In genomic region chr1:74246266-74246665, GRCh38 we compare ENCODE assay signal across 30 cellular contexts. TPM values are rescaled to one million over a fixed set of nuclear protein-coding genes. Genes with fewer than 3 reads are reported as not detected.
DNase-seq lines count a peak whose midpoint lies in the region; ATAC-seq and TF ChIP-seq lines count a peak whose summit lies in the region.
"Had no signal": no experiment of that assay in that cellular context is flagged by ENCODE, and none has a peak within 500 bp of the region (broad histone marks: within the 10 kb centered on the region; RNA-seq: fewer than 3 reads in every experiment).

No MANE protein-coding gene starts in this region.

- RAD21 ChIA-PET in HCT116 (lab: Charles Lee; ENCODE audit: low non-redundant PET in 1 of 2, low total read pairs in 2 of 2, uncharacterized antibody in 2 of 2, unreplicated experiment in 2 of 2) = no interaction called here

- peaks cover 38% of the 10 kb centered on the region for H3K4me1 Mint-ChIP-seq in neural crest cell
- H3K4me1 Mint-ChIP-seq: activated CD4-positive, alpha-beta T cell treated with anti-CD3 and anti-CD28 coated beads, Interleukin-2, amount 10 ng/mL, durations not matched to agents 24 days and 14 days; IgD-negative memory B cell; stimulated activated memory B cell treated with anti-CD40 and anti-IgM and Interleukin-4, amounts not matched to agents 10 μg/mL and 1 μg/mL and 100 μg/mL, for 72 hours had no signal

- POLR2A ChIA-PET in HCT116 (lab: Charles Lee) = no interaction called here
- POLR2A ChIA-PET in PC-3 (lab: Charles Lee; ENCODE audit: unreplicated experiment) = no interaction called here

- H3K9me3 Mint-ChIP-seq in neural crest cell = peaks cover 3% of the 10 kb centered on the region
- H3K9me3 Mint-ChIP-seq: activated CD4-positive, alpha-beta T cell treated with anti-CD3 and anti-CD28 coated beads, Interleukin-2, amount 10 ng/mL, durations not matched to agents 24 days and 14 days; activated T-cell treated with anti-CD3 and anti-CD28 coated beads, Interleukin-2, amount 50 U/mL, for 24 hours; IgD-negative memory B cell; stimulated activated memory B cell treated with anti-CD40 and anti-IgM and Interleukin-4, amounts not matched to agents 10 μg/mL and 1 μg/mL and 100 μg/mL, for 72 hours had no signal

- no peak for TF ChIP-seq POLR2A in HCT116 (IDR thresholded peaks at IDR 0.05; ENCODE audit: borderline replicate concordance, extremely low read depth, insufficient read depth, insufficient read length)

- H3K27ac ChIP-seq in HCT116 (ENCODE audit: low read depth, low read length) (no peak overlapping the region), PC-3 (ENCODE audit: low read length) (no peak overlapping the region)
- H3K27ac ChIP-seq: BLaER1, breast epithelium, colonic mucosa, pancreas, spleen, VCaP had no signal

- H3K9ac ChIP-seq in HCT116 (ENCODE audit: low read length) (no peak overlapping the region), PC-3 (ENCODE audit: low read length) (no peak overlapping the region)
- H3K9ac ChIP-seq: BLaER1 had no signal

- H3K9me3 ChIP-seq in HCT116 (ENCODE audit: control insufficient read depth in 1 of 2, insufficient read depth in 1 of 2, low read depth in 1 of 2, low read length in 2 of 2) (no peaks in the 10 kb centered on the region), PC-3 (ENCODE audit: low read length) (no peaks in the 10 kb centered on the region)
- H3K9me3 ChIP-seq: breast epithelium, colonic mucosa, pancreas had no signal

- no peaks in the 10 kb centered on the region for H3F3A ChIP-seq in PC-3 (ENCODE audit: low read length, unreplicated experiment)

- TF ChIP-seq CTCF in HCT116 (IDR thresholded peaks at IDR 0.05 in 2 of 3, conservative IDR thresholded peaks at IDR 0.05 in 1 of 3; ENCODE audit: borderline replicate concordance in 1 of 3, insufficient read depth in 1 of 3, low read depth in 2 of 3, low read length in 2 of 3) (no peak), PC-3 (conservative IDR thresholded peaks at IDR 0.05; ENCODE audit: low read depth, low read length) (no peak), neural crest cell (conservative IDR thresholded peaks at IDR 0.05) (no peak)

- DNase-seq in HCT116 (ENCODE audit: low read depth, low spot score) = peak; percentile 3
- no peak for DNase-seq in PC-3
- DNase-seq in hepatic stellate cell (ENCODE audit: low spot score) = peak; percentile 16
- no peak for DNase-seq in neural crest cell (ENCODE audit: low read depth, low spot score)
- no peak for DNase-seq in activated gamma-delta T cell (lab: John Stamatoyannopoulos, UW)
- DNase-seq: activated CD4-positive, alpha-beta T cell treated with anti-CD3 and anti-CD28 coated beads, Interleukin-2, amount 10 ng/mL, durations not matched to agents 24 days and 14 days; activated gamma-delta T cell treated with Interleukin-2 at 50 U/mL for 16 hours; activated T-cell treated with anti-CD3 and anti-CD28 coated beads, Interleukin-2, amount 50 U/mL, for 24 hours; colonic mucosa; effector CD8-positive, alpha-beta T cell; erythroblast; GF-D8; HCEC 1CT; NCI-H1092; NCI-H187 treated with DMSO at 0.1 percent for 48 hours; NCI-H524 treated with DMSO at 0.1 percent for 48 hours; right cardiac atrium; Right ventricle myocardium superior had no signal

- TF ChIP-seq RAD21 in HCT116 (IDR thresholded peaks at IDR 0.05; ENCODE audit: low read depth) = no peak

- H3K79me2 ChIP-seq in HCT116 (ENCODE audit: insufficient read depth, low read length) (no peaks in the 10 kb centered on the region), PC-3 (ENCODE audit: low read length) (no peaks in the 10 kb centered on the region)

- H3K4me3 ChIP-seq in HCT116 (replicated peaks in 1 of 2; ENCODE audit: low read depth in 1 of 2, low read length in 2 of 2) (no peak overlapping the region), PC-3 (ENCODE audit: low read length) (no peak overlapping the region)
- H3K4me3 ChIP-seq: BLaER1, breast epithelium, colonic mucosa, pancreas, spleen had no signal

- H3K27me3 ChIP-seq in HCT116 (ENCODE audit: insufficient read depth, low read length) (no peaks in the 10 kb centered on the region), PC-3 (ENCODE audit: low read length) (peaks cover 6% of the 10 kb centered on the region; the same call in 1 of the 2 replicates)
- H3K27me3 ChIP-seq: BLaER1, breast epithelium, colonic mucosa, pancreas, spleen had no signal

- H3K4me2 ChIP-seq in HCT116 (ENCODE audit: low read length) (no peak overlapping the region), PC-3 (ENCODE audit: low read length) (no peak overlapping the region)
- H3K4me2 ChIP-seq: BLaER1 had no signal

- CTCF ChIA-PET in HCT116 (lab: Charles Lee) = no interaction called here
- CTCF ChIA-PET in PC-3 (lab: Charles Lee) = no interaction called here

- peak overlapping the region; percentile 82 for H3K27ac Mint-ChIP-seq in neural crest cell (ENCODE audit: unreplicated experiment)
- H3K27ac Mint-ChIP-seq: activated CD4-positive, alpha-beta T cell treated with anti-CD3 and anti-CD28 coated beads, Interleukin-2, amount 10 ng/mL, durations not matched to agents 24 days and 14 days; activated T-cell treated with anti-CD3 and anti-CD28 coated beads, Interleukin-2, amount 50 U/mL, for 24 hours; IgD-negative memory B cell; natural killer cell treated with Interleukin-12 subunit alpha and Interleukin-12 subunit beta and Interleukin-15 and Interleukin-18, amount 100 ng/mL, for 72 hours; stimulated activated memory B cell treated with anti-CD40 and anti-IgM and Interleukin-4, amounts not matched to agents 10 μg/mL and 1 μg/mL and 100 μg/mL, for 72 hours had no signal

- H3K4me1 ChIP-seq in HCT116 (ENCODE audit: control insufficient read depth in 1 of 2, insufficient read depth in 2 of 2, low read length in 2 of 2) (no peaks in the 10 kb centered on the region), PC-3 (ENCODE audit: insufficient read depth, low read length) (no peaks in the 10 kb centered on the region)
- H3K4me1 ChIP-seq: BLaER1, breast epithelium, colonic mucosa, pancreas, spleen had no signal

- H3K4me3 Mint-ChIP-seq in neural crest cell = peak overlapping the region; percentile 28
- H3K4me3 Mint-ChIP-seq: activated CD4-positive, alpha-beta T cell treated with anti-CD3 and anti-CD28 coated beads, Interleukin-2, amount 10 ng/mL, durations not matched to agents 24 days and 14 days; activated T-cell treated with anti-CD3 and anti-CD28 coated beads, Interleukin-2, amount 50 U/mL, for 24 hours; IgD-negative memory B cell; natural killer cell treated with Interleukin-12 subunit alpha and Interleukin-12 subunit beta and Interleukin-15 and Interleukin-18, amount 100 ng/mL, for 72 hours; stimulated activated memory B cell treated with anti-CD40 and anti-IgM and Interleukin-4, amounts not matched to agents 10 μg/mL and 1 μg/mL and 100 μg/mL, for 72 hours had no signal

- H3K27me3 Mint-ChIP-seq in neural crest cell (ENCODE audit: low read depth) = no peaks in the 10 kb centered on the region
- H3K27me3 Mint-ChIP-seq: activated CD4-positive, alpha-beta T cell treated with anti-CD3 and anti-CD28 coated beads, Interleukin-2, amount 10 ng/mL, durations not matched to agents 24 days and 14 days; activated T-cell treated with anti-CD3 and anti-CD28 coated beads, Interleukin-2, amount 50 U/mL, for 24 hours; IgD-negative memory B cell; natural killer cell treated with Interleukin-12 subunit alpha and Interleukin-12 subunit beta and Interleukin-15 and Interleukin-18, amount 100 ng/mL, for 72 hours; stimulated activated memory B cell treated with anti-CD40 and anti-IgM and Interleukin-4, amounts not matched to agents 10 μg/mL and 1 μg/mL and 100 μg/mL, for 72 hours had no signal

- peaks cover 8% of the 10 kb centered on the region for H3K36me3 Mint-ChIP-seq in neural crest cell (ENCODE audit: low read depth)
- H3K36me3 Mint-ChIP-seq: IgD-negative memory B cell; natural killer cell treated with Interleukin-12 subunit alpha and Interleukin-12 subunit beta and Interleukin-15 and Interleukin-18, amount 100 ng/mL, for 72 hours; stimulated activated memory B cell treated with anti-CD40 and anti-IgM and Interleukin-4, amounts not matched to agents 10 μg/mL and 1 μg/mL and 100 μg/mL, for 72 hours had no signal

- no peaks in the 10 kb centered on the region for H4K20me1 ChIP-seq in HCT116 (ENCODE audit: insufficient read depth)
- H4K20me1 ChIP-seq in PC-3 (ENCODE audit: low read length) = no peaks in the 10 kb centered on the region
- H4K20me1 ChIP-seq: BLaER1 had no signal

- H3K36me3 ChIP-seq in HCT116 (ENCODE audit: control insufficient read depth in 1 of 2, insufficient read depth in 2 of 2, low read length in 2 of 2) = no peaks in the 10 kb centered on the region
- H3K36me3 ChIP-seq in PC-3 (ENCODE audit: low read depth, low read length) = no peaks in the 10 kb centered on the region
- H3K36me3 ChIP-seq: BLaER1, breast epithelium, colonic mucosa, pancreas, spleen had no signal

- H2AFZ ChIP-seq in HCT116 (ENCODE audit: low read depth, low read length, poor library complexity, severe bottlenecking) = no peak overlapping the region
- no peak overlapping the region for H2AFZ ChIP-seq in PC-3 (ENCODE audit: low read length)

- intact Hi-C loops in HCT116 (cut with micrococcal nuclease) = no loop called here
- intact Hi-C loops in PC-3 (cut with micrococcal nuclease) = no loop called here

- BruUV-seq in HCT116 (replicated peaks; lab: Mats Ljungman, UMichigan) (no TSS peak), PC-3 (replicated peaks; lab: Mats Ljungman, UMichigan) (no TSS peak)

- ATAC-seq in HCT116 (peak; percentile 30; the same call in 1 of the 2 replicates), PC-3 (peak; percentile 33), GM19023 (IDR thresholded peaks at IDR 0.05; ENCODE audit: unreplicated experiment) (no peak), GM21515 (IDR thresholded peaks at IDR 0.05; ENCODE audit: unreplicated experiment) (no peak), HG03095 (IDR thresholded peaks at IDR 0.05; ENCODE audit: unreplicated experiment) (no peak)
- ATAC-seq: natural killer cell treated with Interleukin-12 subunit alpha and Interleukin-12 subunit beta and Interleukin-15 and Interleukin-18, amount 100 ng/mL, for 72 hours; pancreas; stimulated activated memory B cell treated with anti-CD40 and anti-IgM and Interleukin-4, amounts not matched to agents 10 μg/mL and 1 μg/mL and 100 μg/mL, for 72 hours had no signal

- H3K9me2 ChIP-seq in HCT116 (ENCODE audit: insufficient read depth) = no peaks in the 10 kb centered on the region
- H3K9me2 ChIP-seq in PC-3 (replicated peaks; ENCODE audit: low read length) = no peaks in the 10 kb centered on the region

TF ChIP-seq in HCT116, 20 proteins besides CTCF, POLR2A, EP300 and RAD21 (continues in another document):
- TF ChIP-seq EZH2phosphoT487 (IDR thresholded peaks at IDR 0.05; ENCODE audit: borderline replicate concordance) (no peak), CEBPB (IDR thresholded peaks at IDR 0.05; ENCODE audit: low read depth) (no peak)

RNA-seq across cellular contexts. Expression of gene TNNI3K, which starts 11.1 kb away (rescaled TPM):
- total RNA-seq in HCT116 (2021; ENCODE audit: unreplicated experiment) (0.49 TPM), PC-3 (2014; rRNA removed) (not detected in 2 replicates), neural crest cell (1.3 and 1.4 TPM in 2 replicates)
- 0.22 and 0.45 TPM in 2 replicates for polyA plus RNA-seq in HCT116 (2012)
- total RNA-seq: activated CD4-positive, alpha-beta T cell treated with anti-CD3 and anti-CD28 coated beads, Interleukin-2, amount 10 ng/mL, durations not matched to agents 24 days and 14 days; activated CD8-positive, alpha-beta memory T cell treated with anti-CD3 and anti-CD28 coated beads for 36 hours; natural killer cell treated with Interleukin-12 subunit alpha and Interleukin-12 subunit beta and Interleukin-15 and Interleukin-18, amount 100 ng/mL, for 72 hours had no signal
- polyA plus RNA-seq: IgD-negative memory B cell had no signal

RNA-seq across cellular contexts. Expression of gene FPGT, which starts 48.2 kb away (rescaled TPM):
- total RNA-seq in HCT116 (2021; ENCODE audit: unreplicated experiment) = 12.0 TPM
- polyA plus RNA-seq in HCT116 (2012) = 1.4 and 2.2 TPM in 2 replicates
- total RNA-seq in PC-3 (2014; rRNA removed) = 4.6 and 7.3 TPM in 2 replicates
- 10.2 and 15.6 TPM in 2 replicates for total RNA-seq in neural crest cell

RNA-seq across cellular contexts. Expression of gene LRRIQ3, which starts 48.3 kb away (rescaled TPM):
- 1.1 TPM for total RNA-seq in HCT116 (2021; ENCODE audit: unreplicated experiment)
- 0.14 and 0.26 TPM in 2 replicates for polyA plus RNA-seq in HCT116 (2012)
- total RNA-seq in PC-3 (2014; rRNA removed) = 0.23 and 0.95 TPM in 2 replicates
- total RNA-seq in neural crest cell = 0.35 and 0.57 TPM in 2 replicates

Comparison
In these comparisons a context has a peak if more than half of its experiments do, and no peak if none do; other contexts are left out.
1. ATAC-seq: peak in HCT116 (single experiment) and PC-3 (single experiment); none in GM19023 (single experiment), GM21515 (single experiment) and HG03095 (single experiment).
2. DNase-seq: peak in HCT116 (single experiment) and hepatic stellate cell (single experiment); none in PC-3 (single experiment), neural crest cell (single experiment) and activated gamma-delta T cell (single experiment).